Comparison of ENCODE assay signal across 14 cellular contexts in genomic region chr1:79304131-79304530, GRCh38.
"Had no signal": no experiment of that assay in that cellular context is flagged by ENCODE, and none has a peak within 500 bp of the region (broad histone marks: within the 10 kb centered on the region; RNA-seq: fewer than 3 reads in every experiment).

No MANE protein-coding gene starts in this region.

- ATAC-seq: activated CD4-positive, CD25-positive, alpha-beta regulatory T cell treated with anti-CD3 and anti-CD28 coated beads, Interleukin-2, amount 50 U/mL, for 24 hours; activated naive CD4-positive, alpha-beta T cell treated with anti-CD3 and anti-CD28 coated beads, Interleukin-2, amount 50 U/mL, for 72 hours; mucosa of descending colon; naive thymus-derived CD8-positive, alpha-beta T cell had no signal

- H3K27me3 Mint-ChIP-seq: naive thymus-derived CD8-positive, alpha-beta T cell had no signal

- H3K4me1 Mint-ChIP-seq: naive thymus-derived CD8-positive, alpha-beta T cell had no signal

- H3K4me1 ChIP-seq: esophagus squamous epithelium, transverse colon had no signal

- H3K36me3 Mint-ChIP-seq: activated naive CD4-positive, alpha-beta T cell treated with anti-CD3 and anti-CD28 coated beads, Interleukin-2, amount 50 U/mL, for 72 hours; naive thymus-derived CD8-positive, alpha-beta T cell had no signal

- H3K27me3 ChIP-seq: esophagus squamous epithelium, transverse colon had no signal

- H3K4me3 ChIP-seq: esophagus squamous epithelium, lung, mucosa of descending colon, transverse colon had no signal

- FAIRE-seq: bronchial epithelial cell had no signal

- DNase-seq: activated effector memory CD4-positive, alpha-beta T cell treated with anti-CD3 and anti-CD28 coated beads, Interleukin-2, amount 50 U/mL, for 16 hours; activated T-cell treated with anti-CD3 and anti-CD28 coated beads, Interleukin-2, amount 50 U/mL, for 1 hour; esophagus squamous epithelium; mucosa of descending colon; naive thymus-derived CD8-positive, alpha-beta T cell; stimulated activated CD4-positive, alpha-beta T cell treated with anti-CD3 and anti-CD28 coated beads, Interleukin-12 subunit alpha, Interleukin-12 subunit beta, amount 100 ng/mL, for 4 hours; stimulated activated naive CD4-positive, alpha-beta T cell; substantia nigra; T-helper 2 cell; transverse colon had no signal

- H3K36me3 ChIP-seq: esophagus squamous epithelium, transverse colon had no signal

- H3K27ac Mint-ChIP-seq: activated naive CD4-positive, alpha-beta T cell treated with anti-CD3 and anti-CD28 coated beads, Interleukin-2, amount 50 U/mL, for 72 hours; naive thymus-derived CD8-positive, alpha-beta T cell had no signal

- H3K4me3 Mint-ChIP-seq: naive thymus-derived CD8-positive, alpha-beta T cell had no signal

- H3K27ac ChIP-seq: esophagus squamous epithelium, transverse colon had no signal

- H3K9me3 ChIP-seq: esophagus squamous epithelium, mucosa of descending colon, transverse colon had no signal
